In the genomic region with DNA sequence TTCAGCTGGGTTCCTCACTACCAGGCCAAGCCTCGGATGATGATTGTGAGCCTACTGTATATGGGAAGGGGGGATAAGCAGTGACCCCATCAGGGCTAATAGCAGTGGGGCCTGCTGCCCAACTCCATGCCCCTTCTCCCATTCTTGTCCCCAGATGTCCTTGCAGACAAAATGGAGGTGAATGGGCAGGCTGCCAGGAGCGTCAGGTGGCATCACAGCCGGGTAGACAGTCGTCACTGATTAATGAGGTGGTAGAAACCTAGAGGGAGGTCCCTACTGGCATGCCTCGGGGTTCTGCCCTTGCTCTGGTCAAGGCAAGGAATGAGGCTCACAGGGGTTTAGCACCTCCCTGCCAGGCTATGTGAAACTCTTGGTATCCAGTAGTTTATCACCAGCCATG, we compare ENCODE assay signal across 20 cellular contexts. TPM values are rescaled to one million over a fixed set of nuclear protein-coding genes. Genes with fewer than 3 reads are reported as not detected.
DNase-seq lines count a peak whose midpoint lies in the region; ATAC-seq and TF ChIP-seq lines count a peak whose summit lies in the region.
"Had no signal": no experiment of that assay in that cellular context is flagged by ENCODE, and none has a peak within 500 bp of the region (broad histone marks: within the 10 kb centered on the region; RNA-seq: fewer than 3 reads in every experiment).

No MANE protein-coding gene starts in this region.

- H3K27ac ChIP-seq in Karpas-422 (ENCODE audit: low read length) (peak overlapping the region; percentile 35), Panc1 (ENCODE audit: low read length) (peak overlapping the region; percentile 54), gastroesophageal sphincter (peak overlapping the region in 3 of 4 donors; percentile 32 to 97 (median 90)), PC-9 (no peak overlapping the region)
- H3K27ac ChIP-seq: C4-2B, upper lobe of left lung had no signal

- H3K9me2 ChIP-seq in Karpas-422 (replicated peaks; ENCODE audit: insufficient read depth, low read length) (no peaks in the 10 kb centered on the region), PC-9 (ENCODE audit: insufficient read depth) (no peaks in the 10 kb centered on the region)

- in situ Hi-C loops in Panc1 (cut with HindIII; ENCODE audit: low pct_unique_long_range_greater_than_20kb, low sequenced_read_pairs) = no loop called here

- H3K4me2 ChIP-seq in Karpas-422 (ENCODE audit: low read depth, low read length, poor library complexity, severe bottlenecking) (no peak overlapping the region), PC-9 (no peak overlapping the region)

- TF ChIP-seq CTCF in Panc1 (IDR thresholded peaks at IDR 0.05) (no peak), gastroesophageal sphincter (IDR thresholded peaks at IDR 0.05) (no peak), PC-9 (conservative IDR thresholded peaks at IDR 0.05) (no peak)

- H3K4me1 ChIP-seq in Karpas-422 (ENCODE audit: low read length) (peaks cover 44% of the 10 kb centered on the region), Panc1 (ENCODE audit: control insufficient read depth, insufficient read depth, low read length) (peaks cover 74% of the 10 kb centered on the region), gastroesophageal sphincter (peaks cover 0 to 89% (median 55%) of the 10 kb centered on the region in 3 donors), PC-9 (replicated peaks; ENCODE audit: insufficient read depth) (peaks cover 22% of the 10 kb centered on the region)

- ATAC-seq in Panc1 (no peak), gastroesophageal sphincter (no peak), GM21367 (IDR thresholded peaks at IDR 0.05; ENCODE audit: unreplicated experiment) (no peak)
- ATAC-seq: activated CD8-positive, alpha-beta T cell treated with anti-CD3 and anti-CD28 coated beads for 36 hours; PC-3; stimulated activated naive B cell treated with anti-CD40 and anti-IgM and Interleukin-4, amounts not matched to agents 10 μg/mL and 1 μg/mL and 100 μg/mL, for 72 hours had no signal

- intact Hi-C loops in Panc1 (cut with micrococcal nuclease; ENCODE audit: unreplicated experiment) = no loop called here
- intact Hi-C loops in PC-9 (cut with micrococcal nuclease; ENCODE audit: unreplicated experiment) = no loop called here

- H3K9me3 ChIP-seq in Karpas-422 (ENCODE audit: low read length) (no peaks in the 10 kb centered on the region), Panc1 (ENCODE audit: control insufficient read depth, insufficient read depth, low read depth, low read length) (no peaks in the 10 kb centered on the region), gastroesophageal sphincter (no peaks in the 10 kb centered on the region), PC-9 (ENCODE audit: insufficient read depth, low read depth) (no peaks in the 10 kb centered on the region)
- H3K9me3 ChIP-seq: breast epithelium, upper lobe of left lung had no signal

- H3K79me2 ChIP-seq in Karpas-422 (ENCODE audit: low read length) (peaks cover 93% of the 10 kb centered on the region), PC-9 (ENCODE audit: low read depth) (peaks cover 98% of the 10 kb centered on the region)

- peaks cover 48% of the 10 kb centered on the region for H3F3A ChIP-seq in PC-9 (ENCODE audit: insufficient read depth, low read depth)

- POLR2A ChIA-PET in Panc1 (lab: Charles Lee) (no interaction called here), PC-9 (lab: Charles Lee; ENCODE audit: unreplicated experiment) (no interaction called here)

- WGBS in gastroesophageal sphincter (ENCODE audit: low coverage in 1 of 2), 2 donors = 54 to 80% methylated on average over 2 to 4 of the region's 5 CpGs

- TF ChIP-seq EP300 in gastroesophageal sphincter (IDR thresholded peaks at IDR 0.05) = no peak

- H3K36me3 ChIP-seq in Karpas-422 (ENCODE audit: insufficient read depth, low read length) (no peaks in the 10 kb centered on the region), Panc1 (ENCODE audit: control insufficient read depth, insufficient read depth, low read length) (no peaks in the 10 kb centered on the region), gastroesophageal sphincter (no peaks in the 10 kb centered on the region), PC-9 (ENCODE audit: low read depth) (peaks cover 16% of the 10 kb centered on the region; the same call in 1 of the 2 replicates)
- H3K36me3 ChIP-seq: breast epithelium, upper lobe of left lung had no signal

- H3K27me3 ChIP-seq in Karpas-422 (ENCODE audit: low read length) (no peaks in the 10 kb centered on the region), Panc1 (ENCODE audit: control insufficient read depth, insufficient read depth, low read length) (no peaks in the 10 kb centered on the region), gastroesophageal sphincter (no peaks in the 10 kb centered on the region), PC-9 (ENCODE audit: insufficient read depth, low read depth) (no peaks in the 10 kb centered on the region)
- H3K27me3 ChIP-seq: breast epithelium, upper lobe of left lung had no signal

- BruUV-seq in Panc1 (replicated peaks; lab: Mats Ljungman, UMichigan) (no TSS peak), PC-9 (replicated peaks; lab: Mats Ljungman, UMichigan) (no TSS peak)

- CTCF ChIA-PET in Panc1 (lab: Charles Lee) (no interaction called here), PC-9 (lab: Charles Lee) (no interaction called here)

- DNase-seq in COLO668 (lab: John Stamatoyannopoulos, UW; ENCODE audit: unreplicated experiment) (peak; percentile 45), Karpas-422 (peak; percentile 67), Panc1 (ENCODE audit: low read depth, low spot score) (no peak), PC-9 (no peak), NCI-H226 (no peak)
- DNase-seq: activated CD8-positive, alpha-beta memory T cell treated with anti-CD3 and anti-CD28 coated beads, Interleukin-2, amount 50 U/mL, for 48 hours; activated CD8-positive, alpha-beta T cell treated with anti-CD3 and anti-CD28 coated beads for 36 hours; DND-41; hippocampal formation; left cardiac atrium; mammary epithelial cell; NCI-H1092 treated with DMSO at 0.1 percent for 48 hours; PC-3; stimulated activated naive B cell treated with anti-CD40 and anti-IgM and Interleukin-4, amounts not matched to agents 10 μg/mL and 1 μg/mL and 100 μg/mL, for 72 hours; T-helper 2 cell; upper lobe of left lung had no signal

- TF ChIP-seq POLR2A in gastroesophageal sphincter (IDR thresholded peaks at IDR 0.05) = no peak

- H4K20me1 ChIP-seq in Karpas-422 (ENCODE audit: insufficient read depth, low read depth, low read length) (peaks cover under 1% of the 10 kb centered on the region), PC-9 (ENCODE audit: insufficient read depth) (peaks cover 88% of the 10 kb centered on the region)

- H3K4me3 ChIP-seq in Karpas-422 (ENCODE audit: low read length) (no peak overlapping the region), Panc1 (ENCODE audit: low read depth in 2 of 2, low read length in 2 of 2) (no peak overlapping the region), gastroesophageal sphincter (no peak overlapping the region), PC-9 (no peak overlapping the region)
- H3K4me3 ChIP-seq: breast epithelium, upper lobe of left lung had no signal

- H3K9ac ChIP-seq in Karpas-422 (ENCODE audit: low read length) = no peak overlapping the region; the same call in 1 of the 2 replicates

- H2AFZ ChIP-seq in Karpas-422 (ENCODE audit: low read length) (no peak overlapping the region), PC-9 (no peak overlapping the region)

RNA-seq across cellular contexts. Expression of gene RAI1, which starts 21.1 kb away (rescaled TPM):
- 18.2 and 35.1 TPM in 2 replicates for total RNA-seq in Karpas-422 (2014; rRNA removed; shearing (Covaris generic); ENCODE audit: low replicate concordance)
- total RNA-seq in Panc1 (2021; ENCODE audit: unreplicated experiment) (51.0 TPM), gastroesophageal sphincter (10 to 100 TPM; 15.9 to 39.7 (median 28.3) TPM), PC-9 (2021) (86.3 and 92.9 TPM in 2 replicates)
- 39.2 TPM for polyA plus RNA-seq in Panc1 (2012; ENCODE audit: insufficient read length)

Comparison
In these comparisons a context has a peak if more than half of its experiments do, and no peak if none do; other contexts are left out.
1. DNase-seq: peak in COLO668 (single experiment) and Karpas-422 (single experiment); none in Panc1 (single experiment), PC-9 (0 of 2) and NCI-H226 (single experiment).